13 cellular contexts compared by ENCODE assay signal in genomic region chr3:124117486-124117885, GRCh38.
A peak's percentile ranks its signal among the peaks of the same experiment; 100 is the strongest.
DNase-seq lines count a peak whose midpoint lies in the region; TF ChIP-seq lines count a peak whose summit lies in the region.
"Had no signal": no experiment of that assay in that cellular context is flagged by ENCODE, and none has a peak within 500 bp of the region (broad histone marks: within the 10 kb centered on the region; RNA-seq: fewer than 3 reads in every experiment).

No MANE protein-coding gene starts in this region.

- no TSS peak for BruUV-seq in MCF 10A (replicated peaks; lab: Mats Ljungman, UMichigan)

- in situ Hi-C loops in brain microvascular endothelial cell (cut with HindIII; ENCODE audit: low pct_ligation_motif_present, low sequenced_read_pairs) = no loop called here

- H3K9me3 ChIP-seq in breast epithelium = no peaks in the 10 kb centered on the region

- H3K9me3 Mint-ChIP-seq in MCF 10A (ENCODE audit: unreplicated experiment) (no peaks in the 10 kb centered on the region), endothelial cell (ENCODE audit: unreplicated experiment) (no peaks in the 10 kb centered on the region)
- H3K9me3 Mint-ChIP-seq: activated naive CD8-positive, alpha-beta T cell treated with anti-CD3 and anti-CD28 coated beads for 36 hours had no signal

- H3K27ac Mint-ChIP-seq in MCF 10A (ENCODE audit: low read depth, unreplicated experiment) = no peak overlapping the region
- H3K27ac Mint-ChIP-seq in endothelial cell (ENCODE audit: unreplicated experiment) = no peak overlapping the region
- H3K27ac Mint-ChIP-seq: activated CD8-positive, alpha-beta T cell treated with anti-CD3 and anti-CD28 coated beads, Interleukin-2, amount 10 ng/mL, durations not matched to agents 7 days and 5 days; activated naive CD8-positive, alpha-beta T cell treated with anti-CD3 and anti-CD28 coated beads for 36 hours had no signal

- no peak overlapping the region for H3K4me3 Mint-ChIP-seq in MCF 10A (ENCODE audit: unreplicated experiment)
- H3K4me3 Mint-ChIP-seq in endothelial cell (ENCODE audit: unreplicated experiment) = no peak overlapping the region
- H3K4me3 Mint-ChIP-seq: activated CD8-positive, alpha-beta T cell treated with anti-CD3 and anti-CD28 coated beads, Interleukin-2, amount 10 ng/mL, durations not matched to agents 7 days and 5 days; activated naive CD8-positive, alpha-beta T cell treated with anti-CD3 and anti-CD28 coated beads for 36 hours had no signal

- intact Hi-C loops in MCF 10A (cut with micrococcal nuclease) = no loop called here
- intact Hi-C loops in breast epithelium (cut with DNase I; ENCODE audit: low total_unique reads) = no loop called here

- no peak overlapping the region for H3K27ac ChIP-seq in breast epithelium
- H3K27ac ChIP-seq in brain microvascular endothelial cell = no peak overlapping the region
- H3K27ac ChIP-seq: epithelial cell of prostate had no signal

- H3K4me1 ChIP-seq in breast epithelium = no peaks in the 10 kb centered on the region

- peak; percentile 66 for DNase-seq in MCF 10A (ENCODE audit: unreplicated experiment)
- DNase-seq in breast epithelium (ENCODE audit: low spot score in 2 of 2) = no peak
- DNase-seq in brain microvascular endothelial cell = peak; percentile 23
- peak; percentile 59 for DNase-seq in inferior parietal cortex (ENCODE audit: extremely low spot score)
- no peak for DNase-seq in activated naive CD4-positive, alpha-beta T cell treated with Interleukin-2 at 50 U/mL for 16 hours
- DNase-seq in endothelial cell (ENCODE audit: low spot score) = no peak
- no peak for DNase-seq in mesenteric fat pad (ENCODE audit: low spot score)
- no peak for DNase-seq in RPMI8226
- DNase-seq: ACHN; activated CD8-positive, alpha-beta T cell treated with anti-CD3 and anti-CD28 coated beads, Interleukin-2, amount 10 ng/mL, durations not matched to agents 7 days and 5 days; activated naive CD8-positive, alpha-beta T cell treated with anti-CD3 and anti-CD28 coated beads for 36 hours; T-helper 1 cell had no signal

- H3K27me3 Mint-ChIP-seq in MCF 10A (ENCODE audit: insufficient read depth, unreplicated experiment) = peaks cover 41% of the 10 kb centered on the region
- peaks cover 5% of the 10 kb centered on the region for H3K27me3 Mint-ChIP-seq in endothelial cell (ENCODE audit: unreplicated experiment)

- TF ChIP-seq POLR2A in breast epithelium (IDR thresholded peaks at IDR 0.05) = no peak

- H3K36me3 Mint-ChIP-seq in MCF 10A (ENCODE audit: insufficient read depth, unreplicated experiment) (no peaks in the 10 kb centered on the region), endothelial cell (ENCODE audit: low read depth, unreplicated experiment) (peaks cover 26% of the 10 kb centered on the region)
- H3K36me3 Mint-ChIP-seq: activated naive CD8-positive, alpha-beta T cell treated with anti-CD3 and anti-CD28 coated beads for 36 hours had no signal

- H3K4me3 ChIP-seq in breast epithelium (no peak overlapping the region), brain microvascular endothelial cell (ENCODE audit: low read depth, low read length) (no peak overlapping the region)

- H3K4me1 Mint-ChIP-seq in MCF 10A (ENCODE audit: insufficient read depth, unreplicated experiment) = peaks cover 5% of the 10 kb centered on the region
- peaks cover 59% of the 10 kb centered on the region for H3K4me1 Mint-ChIP-seq in endothelial cell (ENCODE audit: unreplicated experiment)
- H3K4me1 Mint-ChIP-seq: activated naive CD8-positive, alpha-beta T cell treated with anti-CD3 and anti-CD28 coated beads for 36 hours had no signal

- CTCF ChIA-PET in MCF 10A (lab: Yijun Ruan, JAX) = interaction anchor here (0.7 to 1.1 kb wide), 2 partner anchors 85 to 807 kb away, joined by 3 to 4 read pairs; no protein-coding TSS in a partner anchor

- TF ChIP-seq CTCF in MCF 10A (IDR thresholded peaks at IDR 0.05; ENCODE audit: unreplicated experiment) (no peak), breast epithelium (IDR thresholded peaks at IDR 0.05) (no peak), brain microvascular endothelial cell (IDR thresholded peaks at IDR 0.05; ENCODE audit: low read depth, low read length, missing control alignments) (no peak), endothelial cell (IDR thresholded peaks at IDR 0.05; ENCODE audit: unreplicated experiment) (no peak)

- H3K27me3 ChIP-seq in breast epithelium (no peaks in the 10 kb centered on the region), brain microvascular endothelial cell (replicated peaks) (no peaks in the 10 kb centered on the region)

- H3K36me3 ChIP-seq in breast epithelium (no peaks in the 10 kb centered on the region), brain microvascular endothelial cell (replicated peaks) (no peaks in the 10 kb centered on the region)

- POLR2A ChIA-PET in MCF 10A (lab: Yijun Ruan, JAX) = interaction anchor here (1.2 kb wide), 1 partner anchor 23 kb away, joined by 3 read pairs; no protein-coding TSS in a partner anchor

Comparison
In these comparisons a context has a peak if more than half of its experiments do, and no peak if none do; other contexts are left out.
1. DNase-seq: peak in MCF 10A (single experiment), brain microvascular endothelial cell (single experiment) and inferior parietal cortex (single experiment); none in breast epithelium (0 of 2), activated naive CD4-positive, alpha-beta T cell treated with Interleukin-2 at 50 U/mL for 16 hours (single experiment), endothelial cell (single experiment), mesenteric fat pad (single experiment) and RPMI8226 (single experiment).